16 cellular contexts compared by ENCODE assay signal in the genomic region with DNA sequence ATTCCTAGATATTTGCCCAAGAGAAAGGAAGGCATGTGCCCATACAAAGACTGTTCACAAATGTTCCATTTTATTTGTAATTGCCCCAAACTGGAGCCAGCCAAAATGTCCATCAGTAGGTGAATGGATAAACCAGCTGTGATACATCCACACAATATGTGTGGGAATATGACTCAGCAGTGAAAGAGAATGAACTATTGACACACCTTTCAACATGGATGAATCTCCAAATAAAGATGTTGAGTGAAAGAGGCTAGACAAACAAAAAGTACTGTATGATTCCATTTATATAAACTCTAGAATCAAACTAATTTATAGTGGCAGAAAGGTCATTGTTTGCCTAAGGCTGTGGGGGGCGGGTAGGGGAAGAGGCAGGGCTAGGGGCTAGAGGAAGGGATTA. TPM values are rescaled to one million over a fixed set of nuclear protein-coding genes. Genes with fewer than 3 reads are reported as not detected.
DNase-seq lines count a peak whose midpoint lies in the region; ATAC-seq, FAIRE-seq and TF ChIP-seq lines count a peak whose summit lies in the region.
"Had no signal": no experiment of that assay in that cellular context is flagged by ENCODE, and none has a peak within 500 bp of the region (broad histone marks: within the 10 kb centered on the region; RNA-seq: fewer than 3 reads in every experiment).

No MANE protein-coding gene starts in this region.

- H3K14ac ChIP-seq in IMR-90 (replicated peaks; ENCODE audit: low read depth, low read length): no peak overlapping the region

- H3K9ac ChIP-seq in IMR-90 (ENCODE audit: low read depth, low read length) (no peak overlapping the region), GM12878 (ENCODE audit: control insufficient read depth, insufficient read depth, low read length) (no peak overlapping the region), HepG2 (ENCODE audit: insufficient read depth, low read depth, low read length) (no peak overlapping the region; the same call in 1 of the 2 replicates)

- SMC1A ChIA-PET in GM12878 (lab: Charles Lee; ENCODE audit: uncharacterized antibody, unreplicated experiment): interaction anchor here (1.0 to 1.3 kb wide), 2 partner anchors 9 to 63 kb away, joined by 3 to 7 read pairs; no protein-coding TSS in a partner anchor

- H3K4me2 ChIP-seq in IMR-90 (ENCODE audit: low read depth, low read length): no peak overlapping the region
- peak overlapping the region; percentile 63; the same call in 1 of the 2 replicates for H3K4me2 ChIP-seq in GM12878 (ENCODE audit: control insufficient read depth, insufficient read depth)
- H3K4me2 ChIP-seq in HepG2 (ENCODE audit: low read depth, low read length): peak overlapping the region; percentile 100

- POLR2A ChIA-PET in IMR-90 (lab: Charles Lee; ENCODE audit: unreplicated experiment): no interaction called here
- POLR2A ChIA-PET in GM12878 (lab: Charles Lee): no interaction called here
- POLR2A ChIA-PET in HepG2 (lab: Yijun Ruan, JAX): interaction anchor here (1.0 to 11.2 kb wide), 5 partner anchors 8 to 37 kb away, joined by 3 to 364 read pairs (median 54); no protein-coding TSS in a partner anchor

- dilution Hi-C loops in IMR-90 (cut with HindIII; ENCODE audit: low sequenced_read_pairs, unreplicated experiment): no loop called here

- H3K4me3 ChIP-seq in IMR-90 (ENCODE audit: insufficient read depth, low read depth, low read length): no peak overlapping the region
- H3K4me3 ChIP-seq in GM12878: peak overlapping the region; percentile 49
- H3K4me3 ChIP-seq in HepG2 (replicated peaks in 1 of 3; ENCODE audit: insufficient read depth in 1 of 3, low read depth in 2 of 3, low read length in 3 of 3): peak overlapping the region in 2 of 3 experiments; percentile 2 to 98; a peak in 2 of 6 replicates
- H3K4me3 ChIP-seq: mucosa of descending colon, pancreas, thyroid gland had no signal

- TF ChIP-seq POLR2A in IMR-90 (IDR thresholded peaks at IDR 0.05; ENCODE audit: low read depth, low read length) (no peak), GM12878 (IDR thresholded peaks at IDR 0.05; ENCODE audit: low read depth, low read length) (no peak), HepG2 (IDR thresholded peaks at IDR 0.05; ENCODE audit: insufficient read depth in 1 of 2, low read depth in 2 of 2, low read length in 2 of 2) (no peak)

- RAD21 ChIA-PET in GM12878 (lab: Charles Lee; ENCODE audit: unreplicated experiment): no interaction called here

- TF ChIP-seq CTCF in C4-2B (conservative IDR thresholded peaks at IDR 0.05) (no peak), IMR-90 (conservative IDR thresholded peaks at IDR 0.05; ENCODE audit: low read depth, low read length) (no peak), GM12878 (IDR thresholded peaks at IDR 0.05 in 2 of 3, conservative IDR thresholded peaks at IDR 0.05 in 1 of 3; ENCODE audit: control insufficient read depth in 2 of 3, extremely low read depth in 1 of 3, insufficient read depth in 1 of 3, low read depth in 3 of 3, low read length in 3 of 3) (no peak), HepG2 (CRISPR knock-in tag; IDR thresholded peaks at IDR 0.05) (no peak)

- no peak overlapping the region for H3K23ac ChIP-seq in IMR-90 (ENCODE audit: low read depth, low read length)

- intact Hi-C loops in IMR-90 (cut with micrococcal nuclease): no loop called here
- intact Hi-C loops in GM12878 (cut with micrococcal nuclease; ENCODE audit: unreplicated experiment): no loop called here
- intact Hi-C loops in HepG2 (cut with micrococcal nuclease; ENCODE audit: unreplicated experiment): no loop called here

- peak; percentile 38 for DNase-seq in IMR-90
- DNase-seq in GM12878 (ENCODE audit: low read depth, low spot score): no peak
- peak; percentile 42 for DNase-seq in HepG2 (ENCODE audit: low spot score)
- no peak for DNase-seq in DMS79 treated with DMSO at 0.1 percent for 48 hours (lab: John Stamatoyannopoulos, UW)
- no peak for DNase-seq in NCI-H226
- no peak for DNase-seq in SK-N-DZ (ENCODE audit: low spot score)
- DNase-seq: activated CD4-positive, alpha-beta T cell treated with anti-CD3 and anti-CD28 coated beads, Interleukin-2, amount 50 U/mL, for 48 hours; DMS79; mucosa of descending colon; NCI-H1048; NCI-H524; pancreas; T1000; thyroid gland had no signal

- peak overlapping the region; percentile 100; the same call in 1 of the 2 replicates for H3K27ac ChIP-seq in C4-2B
- no peak overlapping the region for H3K27ac ChIP-seq in IMR-90 (ENCODE audit: insufficient read depth, low read length)
- H3K27ac ChIP-seq in GM12878 (ENCODE audit: control insufficient read depth, insufficient read depth): no peak overlapping the region
- peak overlapping the region; percentile 99 for H3K27ac ChIP-seq in HepG2 (ENCODE audit: extremely low read length, insufficient read depth, low read length)
- H3K27ac ChIP-seq: thyroid gland had no signal

- H3K56ac ChIP-seq in IMR-90 (ENCODE audit: extremely low read depth, insufficient read depth, low read length): no peak overlapping the region

- no peaks in the 10 kb centered on the region for H3K9me1 ChIP-seq in IMR-90 (ENCODE audit: insufficient read depth, low read length)

- peaks cover 1% of the 10 kb centered on the region; the same call in 1 of the 2 replicates for H3K36me3 ChIP-seq in IMR-90 (ENCODE audit: control insufficient read depth, insufficient read depth, low read length)
- H3K36me3 ChIP-seq in GM12878 (ENCODE audit: control insufficient read depth in 2 of 2, insufficient read depth in 2 of 2, low read length in 1 of 2): peaks cover 0 to 22% of the 10 kb centered on the region in 2 experiments; a peak in 3 of 4 replicates
- peaks cover 7 to 70% of the 10 kb centered on the region in 2 experiments for H3K36me3 ChIP-seq in HepG2 (replicated peaks in 1 of 2; ENCODE audit: control insufficient read depth in 1 of 2, insufficient read depth in 2 of 2, low read length in 2 of 2)
- H3K36me3 ChIP-seq: pancreas, thyroid gland had no signal

- H3K79me1 ChIP-seq in IMR-90 (ENCODE audit: low read depth in 1 of 2, low read length in 2 of 2): peaks cover 17 to 32% of the 10 kb centered on the region in 2 experiments

- no CpG with 5 or more reads among the region's 1 CpG for WGBS in IMR-90 (ENCODE audit: extremely low coverage in 2 of 2, insufficient read length in 1 of 2), 2 experiments
- WGBS in GM12878 (ENCODE audit: insufficient coverage, insufficient replicate concordance, low lambda C conversion rate, missing lambda C conversion rate): 96% methylated on average over 1 of the region's 1 CpG
- 73% methylated on average over 1 of the region's 1 CpG for WGBS in HepG2 (ENCODE audit: low lambda C conversion rate)

- TF ChIP-seq RAD21 in IMR-90 (IDR thresholded peaks at IDR 0.05; ENCODE audit: low read length) (no peak), GM12878 (IDR thresholded peaks at IDR 0.05; ENCODE audit: insufficient read depth, low read depth, low read length) (no peak), HepG2 (CRISPR knock-in tag; IDR thresholded peaks at IDR 0.05) (no peak)

- BruUV-seq in IMR-90 (replicated peaks; lab: Mats Ljungman, UMichigan) (no TSS peak), GM12878 (replicated peaks; lab: Mats Ljungman, UMichigan) (no TSS peak), HepG2 (replicated peaks; lab: Mats Ljungman, UMichigan) (no TSS peak)

- TF ChIP-seq EP300 in GM12878 (IDR thresholded peaks at IDR 0.05; ENCODE audit: borderline replicate concordance in 1 of 2, control insufficient read depth in 1 of 2, low read depth in 2 of 2, low read length in 2 of 2): no peak
- TF ChIP-seq EP300 in HepG2 (IDR thresholded peaks at IDR 0.05; ENCODE audit: low read depth in 2 of 2, low read length in 2 of 2): no peak
- TF ChIP-seq EP300 in HepG2 (CRISPR knock-in tag; IDR thresholded peaks at IDR 0.05; ENCODE audit: borderline replicate concordance): no peak

- no peak overlapping the region for H2AK9ac ChIP-seq in IMR-90 (replicated peaks; ENCODE audit: low read depth, low read length, poor library complexity)

- no peak overlapping the region for H2BK120ac ChIP-seq in IMR-90 (ENCODE audit: low read depth, low read length)

- H2BK15ac ChIP-seq in IMR-90 (ENCODE audit: low read depth, low read length): no peak overlapping the region

- H3K27me3 ChIP-seq in IMR-90 (ENCODE audit: control insufficient read depth, insufficient read depth, low read length) (no peaks in the 10 kb centered on the region), GM12878 (replicated peaks in 1 of 2; ENCODE audit: control insufficient read depth in 2 of 2, insufficient read depth in 2 of 2, low read length in 1 of 2) (no peaks in the 10 kb centered on the region), HepG2 (ENCODE audit: control insufficient read depth in 1 of 2, insufficient read depth in 2 of 2, low read length in 2 of 2) (no peaks in the 10 kb centered on the region; a peak in 1 of 5 replicates)
- H3K27me3 ChIP-seq: pancreas, thyroid gland had no signal

- no peak overlapping the region for H3K4ac ChIP-seq in IMR-90 (ENCODE audit: low read depth, low read length)

- no peak overlapping the region for H2AFZ ChIP-seq in IMR-90 (replicated peaks; ENCODE audit: low read length, poor library complexity)
- no peak overlapping the region for H2AFZ ChIP-seq in GM12878 (ENCODE audit: control insufficient read depth, low read depth, low read length)
- H2AFZ ChIP-seq in HepG2 (ENCODE audit: low read length): no peak overlapping the region

- H3K18ac ChIP-seq in IMR-90 (ENCODE audit: low read depth, low read length): no peak overlapping the region

- H4K8ac ChIP-seq in IMR-90 (ENCODE audit: low read depth in 2 of 2, low read length in 2 of 2): no peak overlapping the region

- FAIRE-seq in GM12878 (lab: Jason Lieb, UNC) (peak; percentile 41), HepG2 (lab: Jason Lieb, UNC) (no peak)
- FAIRE-seq: pancreas had no signal

- H3K4me1 ChIP-seq in IMR-90 (ENCODE audit: control insufficient read depth, insufficient read depth, low read length) (peaks cover 18% of the 10 kb centered on the region), GM12878 (ENCODE audit: control insufficient read depth, insufficient read depth, low read length) (peaks cover 9% of the 10 kb centered on the region), HepG2 (ENCODE audit: insufficient read depth, low read length) (peaks cover 81% of the 10 kb centered on the region)

- H2BK20ac ChIP-seq in IMR-90 (ENCODE audit: low read depth, low read length): no peak overlapping the region

- no peak for ATAC-seq in IMR-90 (ENCODE audit: low read depth)
- no peak for ATAC-seq in GM12878
- no peak for ATAC-seq in HepG2
- no peak for ATAC-seq in GM21526 (IDR thresholded peaks at IDR 0.05; ENCODE audit: low FRiP score, unreplicated experiment)
- ATAC-seq: mucosa of descending colon, pancreas had no signal

- H4K20me1 ChIP-seq in IMR-90 (ENCODE audit: insufficient read depth, low read length): no peaks in the 10 kb centered on the region; the same call in 1 of the 2 replicates
- peaks cover 6% of the 10 kb centered on the region; the same call in 1 of the 2 replicates for H4K20me1 ChIP-seq in GM12878 (ENCODE audit: control insufficient read depth, insufficient read depth)
- H4K20me1 ChIP-seq in HepG2 (ENCODE audit: insufficient read depth, low read length): peaks cover 89% of the 10 kb centered on the region

- H3K9me3 ChIP-seq in IMR-90 (ENCODE audit: control insufficient read depth, insufficient read depth, low read length): no peaks in the 10 kb centered on the region
- H3K9me3 ChIP-seq in GM12878 (replicated peaks; ENCODE audit: control insufficient read depth, insufficient read depth, low read length): peaks cover 1% of the 10 kb centered on the region; the same call in 1 of the 3 replicates
- no peaks in the 10 kb centered on the region for H3K9me3 ChIP-seq in HepG2 (ENCODE audit: low read length)
- H3K9me3 ChIP-seq: mucosa of descending colon, pancreas, thyroid gland had no signal

- H3K79me2 ChIP-seq in GM12878 (ENCODE audit: control insufficient read depth, insufficient read depth, low read length): peaks cover 83% of the 10 kb centered on the region
- H3K79me2 ChIP-seq in HepG2 (ENCODE audit: insufficient read depth, low read length): peaks cover 94% of the 10 kb centered on the region

- no peak overlapping the region for H4K91ac ChIP-seq in IMR-90 (ENCODE audit: insufficient read depth, low read depth, low read length)

- H2AK5ac ChIP-seq in IMR-90 (ENCODE audit: low read depth, low read length): no peak overlapping the region

- H4K5ac ChIP-seq in IMR-90 (ENCODE audit: low read depth, low read length): no peak overlapping the region

- in situ Hi-C loops in IMR-90 (cut with MboI; ENCODE audit: low sequenced_read_pairs) (no loop called here), GM12878 (cut with MboI) (no loop called here), HepG2 (cut with HindIII; ENCODE audit: extremely low pct_ligation_motif_present, low pct_unique_long_range_greater_than_20kb) (no loop called here)

- CTCF ChIA-PET in IMR-90 (lab: Yijun Ruan, JAX) (no interaction called here), GM12878 (lab: Yijun Ruan, JAX) (interaction anchor here (0.9 to 1.1 kb wide), 2 partner anchors 24 to 72 kb away, joined by 3 read pairs; no protein-coding TSS in a partner anchor), HepG2 (lab: Yijun Ruan, JAX; ENCODE audit: low intra/inter-chr PET ratio, low total read pairs) (interaction anchor here (1.2 kb wide), 1 partner anchor 14 kb away, joined by 3 read pairs; no protein-coding TSS in a partner anchor)

- H2BK5ac ChIP-seq in IMR-90 (ENCODE audit: low read depth, low read length, poor library complexity, severe bottlenecking): no peak overlapping the region

RNA-seq across cellular contexts. Expression of a gene that starts 4.5 kb away (rescaled TPM):
- total RNA-seq in IMR-90 (2012; rRNA removed) (194 and 206 TPM in 2 replicates), GM12878 (2014; rRNA removed) (122 and 132 TPM in 2 replicates), GM12878 (2014; rRNA removed; fragmentation: Illumina TruSeq; extraction: Trizol) (72.9 and 78.5 TPM in 2 replicates), GM12878 (2021) (169 and 175 TPM in 2 replicates), HepG2 (2016; rRNA removed; fragmentation: Illumina TruSeq; extraction: Trizol) (250 and 448 TPM in 2 replicates)
- polyA plus RNA-seq in IMR-90 (2012; rRNA removed) (117 and 130 TPM in 2 replicates), GM12878 (2011; rRNA removed) (61.8 and 147 TPM in 2 replicates), GM12878 (2014; fragmentation: Illumina TruSeq; extraction: Trizol) (92.6 and 116 TPM in 2 replicates), GM12878 (2014; fragmentation: Nextera tagmentation; extraction: Ambion mirVana) (10 to 100 TPM; 23.3 to 39.3 TPM), GM12878 (2014; rRNA removed) (106 and 110 TPM in 2 replicates), GM12878 (2016; fragmentation: Nextera tagmentation; extraction: Ambion mirVana) (100 to 1,000 TPM; 123 to 128 TPM), HepG2 (2011; rRNA removed) (374 and 484 TPM in 2 replicates)
- polyA plus RNA-seq in IMR-90 (2012; cell fraction: cytosol; rRNA removed): 71.2 and 131 TPM in 2 replicates
- 33.9 and 115 TPM in 2 replicates for polyA plus RNA-seq in IMR-90 (2012; cell fraction: nucleus; rRNA removed; ENCODE audit: low replicate concordance)
- 105 and 147 TPM in 2 replicates for total RNA-seq in GM12878 (2013; cell fraction: nucleolus; rRNA removed)
- 43.3 TPM for polyA plus RNA-seq in GM12878 (2011; ENCODE audit: low read depth)
- polyA plus RNA-seq in GM12878 (2011; cell fraction: cytosol; rRNA removed): 187 and 196 TPM in 2 replicates
- 179 and 246 TPM in 2 replicates for polyA plus RNA-seq in GM12878 (2011; cell fraction: nucleus; rRNA removed)
- polyA plus RNA-seq in GM12878 (2012): 64.5 and 70.3 TPM in 2 replicates
- 259 and 370 TPM in 2 replicates for polyA minus RNA-seq in GM12878 (2011; rRNA and poly(A)+ RNA removed)
- 54.5 and 63.7 TPM in 2 replicates for polyA minus RNA-seq in GM12878 (2011; cell fraction: cytosol; rRNA and poly(A)+ RNA removed)
- 94.1 and 148 TPM in 2 replicates for polyA minus RNA-seq in GM12878 (2011; cell fraction: nucleus; rRNA and poly(A)+ RNA removed)
- 49.9 and 51.0 TPM in 2 replicates for total RNA-seq in HepG2 (2016; cell fraction: cytosol; rRNA removed; fragmentation: Illumina TruSeq; extraction: Trizol; ENCODE audit: low read depth)
- 228 and 439 TPM in 2 replicates for total RNA-seq in HepG2 (2016; cell fraction: insoluble cytoplasmic fraction; rRNA removed; fragmentation: Illumina TruSeq; extraction: Trizol)
- 153 and 157 TPM in 2 replicates for total RNA-seq in HepG2 (2016; cell fraction: membrane; rRNA removed; fragmentation: Illumina TruSeq; extraction: Trizol)
- total RNA-seq in HepG2 (2016; cell fraction: nucleus; rRNA removed; fragmentation: Illumina TruSeq; extraction: Trizol): 410 and 468 TPM in 2 replicates
- 348 and 453 TPM in 2 replicates for polyA plus RNA-seq in HepG2 (2011; cell fraction: cytosol; rRNA removed)
- 376 and 486 TPM in 2 replicates for polyA plus RNA-seq in HepG2 (2011; cell fraction: nucleus; rRNA removed)
- polyA plus RNA-seq in HepG2 (2012): 453 and 672 TPM in 2 replicates
- polyA plus RNA-seq in HepG2 (2016; cell fraction: cytosol; fragmentation: Illumina TruSeq; extraction: Trizol; ENCODE audit: low read depth): 36.9 and 39.3 TPM in 2 replicates
- polyA plus RNA-seq in HepG2 (2016; cell fraction: insoluble cytoplasmic fraction; fragmentation: Illumina TruSeq; extraction: Trizol; ENCODE audit: low read depth): 202 and 215 TPM in 2 replicates
- 86.7 and 89.8 TPM in 2 replicates for polyA plus RNA-seq in HepG2 (2016; cell fraction: membrane; fragmentation: Illumina TruSeq; extraction: Trizol; ENCODE audit: low read depth)
- 516 and 527 TPM in 2 replicates for polyA plus RNA-seq in HepG2 (2016; cell fraction: nucleus; fragmentation: Illumina TruSeq; extraction: Trizol; ENCODE audit: insufficient read depth, low read depth)
- polyA minus RNA-seq in HepG2 (2011; rRNA and poly(A)+ RNA removed; ENCODE audit: low replicate concordance): 777 and 2,246 TPM in 2 replicates
- 316 and 502 TPM in 2 replicates for polyA minus RNA-seq in HepG2 (2011; cell fraction: cytosol; rRNA and poly(A)+ RNA removed)
- 197 and 218 TPM in 2 replicates for polyA minus RNA-seq in HepG2 (2011; cell fraction: nucleus; rRNA and poly(A)+ RNA removed)
- 94.7 and 125 TPM in 2 replicates for polyA plus RNA-seq in SK-N-DZ (2014; cell fraction: cytosol; rRNA removed)
- 39.9 and 43.6 TPM in 2 replicates for polyA plus RNA-seq in SK-N-DZ (2014; cell fraction: nucleus; rRNA removed)

Comparison
In these comparisons a context has a peak if more than half of its experiments do, and no peak if none do; other contexts are left out.
1. H3K27ac ChIP-seq: peak in C4-2B (single experiment) and HepG2 (single experiment); none in IMR-90 (single experiment) and GM12878 (single experiment).
2. DNase-seq: peak in IMR-90 (single experiment) and HepG2 (single experiment); none in GM12878 (single experiment), DMS79 treated with DMSO at 0.1 percent for 48 hours (single experiment), NCI-H226 (single experiment) and SK-N-DZ (single experiment).